In the genomic region with DNA sequence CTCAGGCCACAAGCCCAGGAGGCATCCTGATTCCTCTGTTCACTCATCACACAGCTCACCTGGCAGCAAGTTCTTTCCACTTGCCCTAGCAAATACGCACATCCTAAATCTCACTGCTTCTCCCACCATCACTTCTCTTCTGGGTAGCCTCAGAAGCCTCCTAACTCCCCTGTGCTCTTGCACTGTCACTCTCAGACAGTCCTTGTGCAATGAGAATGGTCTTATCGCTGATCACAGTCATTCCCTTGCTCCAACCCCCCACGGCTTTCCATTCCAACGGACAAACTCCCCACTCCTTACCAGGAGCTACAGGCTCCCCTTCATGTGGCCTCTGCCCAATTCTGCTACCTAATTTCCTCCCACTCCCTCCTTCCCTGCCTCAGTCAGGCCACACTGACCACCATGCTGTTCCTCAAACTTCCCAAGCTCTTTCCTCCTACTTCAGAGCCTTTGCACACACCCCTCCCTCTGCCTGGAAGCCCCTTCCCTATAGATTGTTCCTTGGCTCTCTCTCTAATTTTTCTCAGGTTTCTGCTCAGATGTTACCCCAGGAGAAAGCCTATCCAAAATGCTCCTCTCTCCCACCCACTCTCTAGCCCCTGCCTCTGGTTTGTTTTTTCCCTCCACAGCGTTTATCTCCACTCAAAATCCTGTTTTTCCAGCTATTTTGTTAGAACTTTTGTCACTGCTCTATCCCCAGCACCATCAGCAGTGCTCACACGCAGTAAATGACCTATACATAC, we compare ENCODE assay signal across 11 cellular contexts. TPM values are rescaled to one million over a fixed set of nuclear protein-coding genes. Genes with fewer than 3 reads are reported as not detected.
DNase-seq lines count a peak whose midpoint lies in the region; ATAC-seq and TF ChIP-seq lines count a peak whose summit lies in the region.
"Had no signal": no experiment of that assay in that cellular context is flagged by ENCODE, and none has a peak within 500 bp of the region (broad histone marks: within the 10 kb centered on the region; RNA-seq: fewer than 3 reads in every experiment).

No MANE protein-coding gene starts in this region.

- peaks cover 37% of the 10 kb centered on the region for H3K36me3 Mint-ChIP-seq in CD8-positive, alpha-beta T cell
- peaks cover 4% of the 10 kb centered on the region for H3K36me3 Mint-ChIP-seq in IgD-negative memory B cell
- peaks cover 29% of the 10 kb centered on the region for H3K36me3 Mint-ChIP-seq in activated T-helper 1 cell treated with anti-CD3 and anti-CD28 coated beads, Interleukin-12 subunit alpha, Interleukin-12 subunit beta, Interleukin-2, Interleukin-4 antibody, amounts not matched to agents 30 ng/mL and 10 ng/mL and 1 ng/mL, durations not matched to agents 14 hours and 24 hours and 36 hours (ENCODE audit: low read depth)
- H3K36me3 Mint-ChIP-seq in naive B cell, result peaks cover 0 to 5% of the 10 kb centered on the region in 2 donors

- H3K36me3 ChIP-seq in CD8-positive, alpha-beta T cell (ENCODE audit: insufficient read depth, low read length), result no peaks in the 10 kb centered on the region

- no peak for ATAC-seq in CD8-positive, alpha-beta T cell
- ATAC-seq in naive B cell (ENCODE audit: low read depth in 2 of 2), result no peak

- peaks cover 91% of the 10 kb centered on the region for H3K4me1 ChIP-seq in CD8-positive, alpha-beta T cell (ENCODE audit: insufficient read depth, low read length)

- H3K27ac ChIP-seq in CD8-positive, alpha-beta T cell (ENCODE audit: low read depth, low read length), result no peak overlapping the region
- H3K27ac ChIP-seq: testis had no signal

- peak overlapping the region; percentile 56 for H3K4me3 Mint-ChIP-seq in CD8-positive, alpha-beta T cell
- H3K4me3 Mint-ChIP-seq in IgD-negative memory B cell (peak overlapping the region in 3 of 4 donors; percentile 15 to 69 (median 18)), naive B cell (peak overlapping the region in 5 of 8 donors; percentile 5 to 66 (median 52))
- H3K4me3 Mint-ChIP-seq in activated T-helper 1 cell treated with anti-CD3 and anti-CD28 coated beads, Interleukin-12 subunit alpha, Interleukin-12 subunit beta, Interleukin-2, Interleukin-4 antibody, amounts not matched to agents 30 ng/mL and 10 ng/mL and 1 ng/mL, durations not matched to agents 14 hours and 24 hours and 36 hours, result peak overlapping the region; percentile 38

- POLR2A ChIA-PET in CD8-positive, alpha-beta T cell (lab: Charles Lee), result interaction anchor here (0.9 to 1.4 kb wide), 3 partner anchors 18 to 81 kb away, joined by 3 read pairs; no protein-coding TSS in a partner anchor

- CTCF ChIA-PET in CD8-positive, alpha-beta T cell (lab: Charles Lee), result interaction anchor here (0.7 to 3.8 kb wide), 5 partner anchors 10 to 90 kb away, joined by 3 to 20 read pairs (median 3); no protein-coding TSS in a partner anchor

- H3K27me3 Mint-ChIP-seq in CD8-positive, alpha-beta T cell (ENCODE audit: low read depth), result no peaks in the 10 kb centered on the region
- H3K27me3 Mint-ChIP-seq in IgD-negative memory B cell (no peaks in the 10 kb centered on the region), naive B cell (no peaks in the 10 kb centered on the region)
- H3K27me3 Mint-ChIP-seq in activated T-helper 1 cell treated with anti-CD3 and anti-CD28 coated beads, Interleukin-12 subunit alpha, Interleukin-12 subunit beta, Interleukin-2, Interleukin-4 antibody, amounts not matched to agents 30 ng/mL and 10 ng/mL and 1 ng/mL, durations not matched to agents 14 hours and 24 hours and 36 hours (ENCODE audit: insufficient read depth), result no peaks in the 10 kb centered on the region

- peaks cover 90% of the 10 kb centered on the region for H3K4me1 Mint-ChIP-seq in CD8-positive, alpha-beta T cell (ENCODE audit: low read depth)
- H3K4me1 Mint-ChIP-seq in IgD-negative memory B cell (peaks cover 67 to 84% (median 72%) of the 10 kb centered on the region in 3 donors), naive B cell (peaks cover 71 to 91% (median 80%) of the 10 kb centered on the region in 3 donors)
- peaks cover 86% of the 10 kb centered on the region for H3K4me1 Mint-ChIP-seq in activated T-helper 1 cell treated with anti-CD3 and anti-CD28 coated beads, Interleukin-12 subunit alpha, Interleukin-12 subunit beta, Interleukin-2, Interleukin-4 antibody, amounts not matched to agents 30 ng/mL and 10 ng/mL and 1 ng/mL, durations not matched to agents 14 hours and 24 hours and 36 hours (ENCODE audit: low read depth)

- intact Hi-C loops in CD8-positive, alpha-beta T cell (cut with DNase I, micrococcal nuclease), result no loop called here
- intact Hi-C loops in activated T-helper 1 cell treated with anti-CD3 and anti-CD28 coated beads, Interleukin-12 subunit alpha, Interleukin-12 subunit beta, Interleukin-2, Interleukin-4 antibody, amounts not matched to agents 30 ng/mL and 10 ng/mL and 1 ng/mL, durations not matched to agents 14 hours and 24 hours and 36 hours (cut with micrococcal nuclease), result no loop called here

- no peak for TF ChIP-seq CTCF in CD8-positive, alpha-beta T cell (IDR thresholded peaks at IDR 0.05)

- DNase-seq in CD8-positive, alpha-beta T cell, result no peak
- DNase-seq in activated T-helper 1 cell treated with anti-CD3 and anti-CD28 coated beads, Interleukin-12 subunit alpha, Interleukin-12 subunit beta, Interleukin-2, Interleukin-4 antibody, amounts not matched to agents 30 ng/mL and 10 ng/mL and 1 ng/mL, durations not matched to agents 14 hours and 24 hours and 36 hours (ENCODE audit: low spot score), result no peak
- DNase-seq in naive B cell, result no peak
- no peak for DNase-seq in NCI-H1092 (lab: John Stamatoyannopoulos, UW)
- no peak for DNase-seq in NCI-H82 (lab: John Stamatoyannopoulos, UW)
- no peak for DNase-seq in NCI-H1436 treated with DMSO at 0.1 percent for 48 hours (lab: John Stamatoyannopoulos, UW)
- DNase-seq in NCI-H748 (lab: John Stamatoyannopoulos, UW; ENCODE audit: unreplicated experiment), result no peak
- DNase-seq: NCI-H2081, T1000, testis had no signal

- no peaks in the 10 kb centered on the region for H3K27me3 ChIP-seq in CD8-positive, alpha-beta T cell (ENCODE audit: insufficient read depth, low read length)
- H3K27me3 ChIP-seq: testis had no signal

- H3K27ac Mint-ChIP-seq in CD8-positive, alpha-beta T cell, result peak overlapping the region; percentile 95
- H3K27ac Mint-ChIP-seq in IgD-negative memory B cell, result peak overlapping the region; percentile 54 to 90 (median 69)
- peak overlapping the region; percentile 96 for H3K27ac Mint-ChIP-seq in activated T-helper 1 cell treated with anti-CD3 and anti-CD28 coated beads, Interleukin-12 subunit alpha, Interleukin-12 subunit beta, Interleukin-2, Interleukin-4 antibody, amounts not matched to agents 30 ng/mL and 10 ng/mL and 1 ng/mL, durations not matched to agents 14 hours and 24 hours and 36 hours
- peak overlapping the region; percentile 30 to 98 (median 90) for H3K27ac Mint-ChIP-seq in naive B cell

- no peak overlapping the region for H3K4me3 ChIP-seq in CD8-positive, alpha-beta T cell (ENCODE audit: low read depth, low read length)
- H3K4me3 ChIP-seq: testis had no signal

- H3K9me3 ChIP-seq in CD8-positive, alpha-beta T cell (ENCODE audit: low read length), result no peaks in the 10 kb centered on the region
- H3K9me3 ChIP-seq: testis had no signal

- no peaks in the 10 kb centered on the region for H3K9me3 Mint-ChIP-seq in CD8-positive, alpha-beta T cell
- H3K9me3 Mint-ChIP-seq in IgD-negative memory B cell, result no peaks in the 10 kb centered on the region
- no peaks in the 10 kb centered on the region for H3K9me3 Mint-ChIP-seq in activated T-helper 1 cell treated with anti-CD3 and anti-CD28 coated beads, Interleukin-12 subunit alpha, Interleukin-12 subunit beta, Interleukin-2, Interleukin-4 antibody, amounts not matched to agents 30 ng/mL and 10 ng/mL and 1 ng/mL, durations not matched to agents 14 hours and 24 hours and 36 hours
- H3K9me3 Mint-ChIP-seq in naive B cell, result no peaks in the 10 kb centered on the region

RNA-seq across cellular contexts. Expression of gene TNFAIP8, which starts 34.1 kb away (rescaled TPM):
- total RNA-seq in CD8-positive, alpha-beta T cell, result 10 to 100 TPM; 62.3 to 63.0 TPM
- polyA plus RNA-seq in IgD-negative memory B cell, result 285 TPM
- total RNA-seq in activated T-helper 1 cell treated with anti-CD3 and anti-CD28 coated beads, Interleukin-12 subunit alpha, Interleukin-12 subunit beta, Interleukin-2, Interleukin-4 antibody, amounts not matched to agents 30 ng/mL and 10 ng/mL and 1 ng/mL, durations not matched to agents 14 hours and 24 hours and 36 hours, result 214 and 219 TPM in 2 replicates
- polyA plus RNA-seq in naive B cell (ENCODE audit: low read depth in 6 of 6), result 100 to 1,000 TPM; 224 to 432 (median 315) TPM
